ENCODE assay signal across 19 cellular contexts in the genomic region with DNA sequence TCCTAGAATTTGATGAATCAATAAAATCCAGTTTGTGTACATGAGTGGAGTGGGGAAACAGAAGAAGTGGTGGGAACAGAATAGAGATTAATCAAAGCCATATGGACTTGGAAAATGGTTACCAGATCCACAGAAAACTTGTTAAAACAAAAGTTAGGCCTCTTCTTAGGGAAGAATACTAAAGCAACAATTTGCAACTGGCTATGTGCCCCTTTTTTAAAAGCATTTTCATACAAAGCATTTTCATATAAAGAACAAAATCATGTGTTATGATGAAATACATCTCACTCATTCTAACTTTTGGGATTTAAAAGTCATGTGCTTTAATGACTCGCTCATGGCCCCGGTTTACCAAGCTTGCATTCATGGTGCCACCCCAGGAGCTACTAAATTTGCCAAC.
DNase-seq lines count a peak whose midpoint lies in the region; ATAC-seq, FAIRE-seq and TF ChIP-seq lines count a peak whose summit lies in the region.
"Had no signal": no experiment of that assay in that cellular context is flagged by ENCODE, and none has a peak within 500 bp of the region (broad histone marks: within the 10 kb centered on the region; RNA-seq: fewer than 3 reads in every experiment).

No MANE protein-coding gene starts in this region.

- TF ChIP-seq POLR2A in GM12892 (IDR thresholded peaks at IDR 0.05; ENCODE audit: low read depth, low read length), result no peak

- dilution Hi-C loops in mammary epithelial cell (cut with HindIII; ENCODE audit: low sequenced_read_pairs), result no loop called here

- H3K4me3 ChIP-seq in mammary epithelial cell (replicated peaks in 1 of 3; ENCODE audit: insufficient read depth in 1 of 3, low read depth in 2 of 3, low read length in 3 of 3), result no peak overlapping the region
- H3K4me3 ChIP-seq: Peyer's patch had no signal

- H3K4me2 ChIP-seq in mammary epithelial cell (ENCODE audit: insufficient read depth, low read depth, low read length), result no peak overlapping the region
- H3K4me2 ChIP-seq: SK-N-SH had no signal

- no peak for ATAC-seq in natural killer cell treated with Interleukin-12 subunit alpha and Interleukin-12 subunit beta and Interleukin-15 and Interleukin-18, amount 100 ng/mL, for 72 hours
- ATAC-seq in HG02642 (IDR thresholded peaks at IDR 0.05; ENCODE audit: poor library complexity, unreplicated experiment), result no peak

- no peaks in the 10 kb centered on the region for H3K36me3 ChIP-seq in mammary epithelial cell (ENCODE audit: insufficient read depth, low read length)
- H3K36me3 ChIP-seq: Peyer's patch had no signal

- CTCF ChIA-PET in MCF 10A (lab: Yijun Ruan, JAX), result interaction anchor here (1.2 kb wide), 1 partner anchor 11 kb away, joined by 4 read pairs; no protein-coding TSS in a partner anchor
- CTCF ChIA-PET in mammary epithelial cell (lab: Charles Lee; ENCODE audit: low non-redundant PET), result no interaction called here

- H3K4me1 Mint-ChIP-seq in MCF 10A (ENCODE audit: insufficient read depth, unreplicated experiment), result peaks cover 37% of the 10 kb centered on the region
- H3K4me1 Mint-ChIP-seq in neural crest cell, result peaks cover 37% of the 10 kb centered on the region
- peaks cover 31 to 34% of the 10 kb centered on the region in 2 donors for H3K4me1 Mint-ChIP-seq in natural killer cell treated with Interleukin-12 subunit alpha and Interleukin-12 subunit beta and Interleukin-15 and Interleukin-18, amount 100 ng/mL, for 72 hours (ENCODE audit: low read depth in 2 of 2)

- H3K27ac ChIP-seq in mammary epithelial cell (ENCODE audit: insufficient read depth, low read depth, low read length), result no peak overlapping the region
- H3K27ac ChIP-seq: C4-2B, Peyer's patch had no signal

- H3K27me3 Mint-ChIP-seq in MCF 10A (ENCODE audit: insufficient read depth, unreplicated experiment), result no peaks in the 10 kb centered on the region
- H3K27me3 Mint-ChIP-seq in neural crest cell (ENCODE audit: low read depth), result no peaks in the 10 kb centered on the region
- no peaks in the 10 kb centered on the region for H3K27me3 Mint-ChIP-seq in natural killer cell treated with Interleukin-12 subunit alpha and Interleukin-12 subunit beta and Interleukin-15 and Interleukin-18, amount 100 ng/mL, for 72 hours

- POLR2A ChIA-PET in MCF 10A (lab: Yijun Ruan, JAX), result interaction anchor here (1.8 kb wide), 1 partner anchor 13 kb away, joined by 7 read pairs; no protein-coding TSS in a partner anchor

- H3K36me3 Mint-ChIP-seq in MCF 10A (ENCODE audit: insufficient read depth, unreplicated experiment) (peaks cover 34% of the 10 kb centered on the region), neural crest cell (ENCODE audit: low read depth) (peaks cover 2% of the 10 kb centered on the region)
- H3K36me3 Mint-ChIP-seq in natural killer cell treated with Interleukin-12 subunit alpha and Interleukin-12 subunit beta and Interleukin-15 and Interleukin-18, amount 100 ng/mL, for 72 hours, result no peaks in the 10 kb centered on the region

- no peaks in the 10 kb centered on the region for H3K9me3 Mint-ChIP-seq in MCF 10A (ENCODE audit: unreplicated experiment)
- no peaks in the 10 kb centered on the region for H3K9me3 Mint-ChIP-seq in neural crest cell
- no peaks in the 10 kb centered on the region for H3K9me3 Mint-ChIP-seq in natural killer cell treated with Interleukin-12 subunit alpha and Interleukin-12 subunit beta and Interleukin-15 and Interleukin-18, amount 100 ng/mL, for 72 hours

- TF ChIP-seq CTCF in MCF 10A (IDR thresholded peaks at IDR 0.05; ENCODE audit: unreplicated experiment) (no peak), mammary epithelial cell (conservative IDR thresholded peaks at IDR 0.05 in 1 of 2, IDR thresholded peaks at IDR 0.05 in 1 of 2; ENCODE audit: extremely low read depth in 1 of 2, insufficient read depth in 1 of 2, low read depth in 1 of 2, low read length in 2 of 2) (no peak), neural crest cell (conservative IDR thresholded peaks at IDR 0.05) (no peak)

- H3K4me3 Mint-ChIP-seq in MCF 10A (ENCODE audit: unreplicated experiment) (no peak overlapping the region), neural crest cell (peak overlapping the region; percentile 4)
- no peak overlapping the region for H3K4me3 Mint-ChIP-seq in natural killer cell treated with Interleukin-12 subunit alpha and Interleukin-12 subunit beta and Interleukin-15 and Interleukin-18, amount 100 ng/mL, for 72 hours

- H3K9ac ChIP-seq in mammary epithelial cell (ENCODE audit: insufficient read depth, low read length), result no peak overlapping the region
- H3K9ac ChIP-seq: SK-N-SH had no signal

- WGBS in mammary epithelial cell (ENCODE audit: low coverage, missing lambda C conversion rate), result 100% methylated on average over 2 of the region's 2 CpGs

- H4K20me1 ChIP-seq in mammary epithelial cell (ENCODE audit: insufficient read depth, low read length), result no peaks in the 10 kb centered on the region

- peaks cover 11% of the 10 kb centered on the region for H3K4me1 ChIP-seq in mammary epithelial cell (ENCODE audit: insufficient read depth, low read length)

- intact Hi-C loops in MCF 10A (cut with micrococcal nuclease), result no loop called here
- intact Hi-C loops in mammary epithelial cell (cut with micrococcal nuclease), result no loop called here

- no peaks in the 10 kb centered on the region for H3K27me3 ChIP-seq in mammary epithelial cell (ENCODE audit: insufficient read depth, low read length)
- H3K27me3 ChIP-seq: Peyer's patch had no signal

- no peaks in the 10 kb centered on the region for H3K9me3 ChIP-seq in mammary epithelial cell (replicated peaks; ENCODE audit: insufficient read depth, low read length)
- H3K9me3 ChIP-seq: Peyer's patch, SK-N-SH had no signal

- H2AFZ ChIP-seq in mammary epithelial cell (ENCODE audit: low read depth, low read length), result no peak overlapping the region

- DNase-seq in MCF 10A (ENCODE audit: unreplicated experiment) (no peak), mammary epithelial cell (no peak), fibroblast of gingiva (ENCODE audit: low read depth) (peak; percentile 79), neural crest cell (ENCODE audit: low read depth, low spot score) (no peak), GM12892 (ENCODE audit: insufficient read length) (no peak), COLO668 (lab: John Stamatoyannopoulos, UW; ENCODE audit: unreplicated experiment) (no peak)
- no peak for DNase-seq in natural killer cell treated with Interleukin-12 subunit alpha and Interleukin-12 subunit beta and Interleukin-15 and Interleukin-18, amount 100 ng/mL, for 72 hours (ENCODE audit: low spot score)
- DNase-seq: COR-L47, GOT3, KBM-7, NCI-H1048, NCI-H146, NCI-H2081, NCI-H524, Peyer's patch, Right ventricle myocardium superior, SK-N-SH had no signal

- H3K27ac Mint-ChIP-seq in MCF 10A (ENCODE audit: low read depth, unreplicated experiment) (peak overlapping the region; percentile 7), neural crest cell (ENCODE audit: unreplicated experiment) (no peak overlapping the region)
- peak overlapping the region in 1 of 2 donors; percentile 61 for H3K27ac Mint-ChIP-seq in natural killer cell treated with Interleukin-12 subunit alpha and Interleukin-12 subunit beta and Interleukin-15 and Interleukin-18, amount 100 ng/mL, for 72 hours

- peaks cover 4% of the 10 kb centered on the region for H3K79me2 ChIP-seq in mammary epithelial cell (ENCODE audit: insufficient read depth, low read length)

- FAIRE-seq in GM12892 (lab: Jason Lieb, UNC), result no peak

- BruUV-seq in MCF 10A (replicated peaks; lab: Mats Ljungman, UMichigan) (no TSS peak), mammary epithelial cell (replicated peaks; lab: Mats Ljungman, UMichigan) (no TSS peak)

- in situ Hi-C loops in mammary epithelial cell (cut with MboI; ENCODE audit: low sequenced_read_pairs in 2 of 2), result loop anchor here in 1 of 2 donors (25.0 kb wide), 1 partner anchor 268 kb away; a partner anchor contains a TSS
